15 cellular contexts compared by ENCODE assay signal in genomic region chr22:49616356-49617231, GRCh38.
DNase-seq lines count a peak whose midpoint lies in the region; ATAC-seq, FAIRE-seq and TF ChIP-seq lines count a peak whose summit lies in the region.
"Had no signal": no experiment of that assay in that cellular context is flagged by ENCODE, and none has a peak within 500 bp of the region (broad histone marks: within the 10 kb centered on the region; RNA-seq: fewer than 3 reads in every experiment).

No MANE protein-coding gene starts in this region.

- H3K4me1 ChIP-seq in right lobe of liver (no peaks in the 10 kb centered on the region), HepG2 (ENCODE audit: insufficient read depth, low read length) (no peaks in the 10 kb centered on the region), neuronal stem cell (ENCODE audit: control insufficient read depth in 2 of 2, insufficient read depth in 1 of 2, low read depth in 1 of 2, low read length in 2 of 2) (peaks cover 0 to 2% of the 10 kb centered on the region in 2 donors)
- H3K4me1 ChIP-seq: Peyer's patch, SJSA1 had no signal

- DNase-seq in right lobe of liver (peak in 2 of 3 donors; percentile 35 to 40), HepG2 (ENCODE audit: low spot score) (no peak), T-helper 17 cell (peak in 1 of 3 donors; percentile 4), neuronal stem cell (ENCODE audit: low spot score) (no peak), NCI-H524 treated with DMSO at 0.1 percent for 48 hours (lab: John Stamatoyannopoulos, UW) (no peak), GM19238 (ENCODE audit: insufficient read length, low spot score) (no peak), NCI-H146 (lab: John Stamatoyannopoulos, UW) (no peak)
- DNase-seq: C1 segment of cervical spinal cord, H9, IMR-90, NCI-H1417, NCI-H2029, NCI-H510A had no signal

- H3K27me3 ChIP-seq in right lobe of liver = no peaks in the 10 kb centered on the region
- peaks cover 12 to 67% of the 10 kb centered on the region in 2 experiments for H3K27me3 ChIP-seq in HepG2 (ENCODE audit: control insufficient read depth in 1 of 2, insufficient read depth in 2 of 2, low read length in 2 of 2)
- peaks cover 0 to 36% (median 0%) of the 10 kb centered on the region in 3 experiments for H3K27me3 ChIP-seq in neuronal stem cell (ENCODE audit: control insufficient read depth in 3 of 3, insufficient read depth in 3 of 3, low read depth in 1 of 3, low read length in 3 of 3)
- H3K27me3 ChIP-seq: Peyer's patch, SJSA1 had no signal

- ATAC-seq in right lobe of liver (peak in 1 of 4 donors; percentile 13), HepG2 (no peak; the same call in 2 of the 3 replicates), T-helper 17 cell (no peak)

- H3K27me3 Mint-ChIP-seq in T-helper 17 cell = no peaks in the 10 kb centered on the region

- H3K79me2 ChIP-seq in HepG2 (ENCODE audit: insufficient read depth, low read length) = no peaks in the 10 kb centered on the region

- POLR2A ChIA-PET in HepG2 (lab: Yijun Ruan, JAX) = no interaction called here

- H2BK12ac ChIP-seq in neuronal stem cell (ENCODE audit: low read length) = peak overlapping the region; percentile 73

- no peak for FAIRE-seq in HepG2 (lab: Jason Lieb, UNC)

- no peaks in the 10 kb centered on the region for H3K9me3 ChIP-seq in right lobe of liver
- H3K9me3 ChIP-seq in HepG2 (ENCODE audit: low read length) = peaks cover 6% of the 10 kb centered on the region; the same call in 1 of the 2 replicates
- no peaks in the 10 kb centered on the region for H3K9me3 ChIP-seq in T-helper 17 cell (ENCODE audit: control insufficient read depth, low read length, poor library complexity, severe bottlenecking)
- H3K9me3 ChIP-seq in neuronal stem cell (replicated peaks in 1 of 2; ENCODE audit: control insufficient read depth in 2 of 2, insufficient read depth in 1 of 2, low read depth in 1 of 2, low read length in 2 of 2) = peaks cover 0 to 11% of the 10 kb centered on the region in 2 donors
- H3K9me3 ChIP-seq: Peyer's patch had no signal

- peaks cover under 1% of the 10 kb centered on the region; the same call in 1 of the 2 replicates for H4K20me1 ChIP-seq in HepG2 (ENCODE audit: insufficient read depth, low read length)

- intact Hi-C loops in right lobe of liver (cut with DNase I) = no loop called here
- intact Hi-C loops in HepG2 (cut with micrococcal nuclease; ENCODE audit: unreplicated experiment) = no loop called here

- CTCF ChIA-PET in HepG2 (lab: Yijun Ruan, JAX; ENCODE audit: low intra/inter-chr PET ratio, low total read pairs) = no interaction called here

- no peak overlapping the region for H3K4me2 ChIP-seq in HepG2 (ENCODE audit: low read depth, low read length)
- H3K4me2 ChIP-seq in neuronal stem cell (ENCODE audit: insufficient read depth, low read length, poor library complexity, severe bottlenecking) = peak overlapping the region; percentile 11

- H2BK120ac ChIP-seq in neuronal stem cell (ENCODE audit: low read depth, low read length) = no peak overlapping the region

- no peak overlapping the region for H3K9ac ChIP-seq in HepG2 (ENCODE audit: insufficient read depth, low read depth, low read length)
- peak overlapping the region; percentile 53 for H3K9ac ChIP-seq in neuronal stem cell (ENCODE audit: low read depth, low read length, poor library complexity)

- no TSS peak for BruUV-seq in HepG2 (replicated peaks; lab: Mats Ljungman, UMichigan)

- H3K36me3 ChIP-seq in right lobe of liver (no peaks in the 10 kb centered on the region), HepG2 (replicated peaks in 1 of 2; ENCODE audit: control insufficient read depth in 1 of 2, insufficient read depth in 2 of 2, low read length in 2 of 2) (no peaks in the 10 kb centered on the region), neuronal stem cell (replicated peaks in 1 of 2; ENCODE audit: control insufficient read depth in 2 of 2, insufficient read depth in 2 of 2, low read length in 2 of 2) (no peaks in the 10 kb centered on the region)
- H3K36me3 ChIP-seq: Peyer's patch, SJSA1 had no signal

- peak overlapping the region; percentile 71 for H3K18ac ChIP-seq in neuronal stem cell (ENCODE audit: low read length)

- H3K36me3 Mint-ChIP-seq in T-helper 17 cell (ENCODE audit: low read depth) = no peaks in the 10 kb centered on the region

- no peak overlapping the region for H3K27ac Mint-ChIP-seq in T-helper 17 cell
- H3K27ac Mint-ChIP-seq: H9 had no signal

- H3K27ac ChIP-seq in right lobe of liver (no peak overlapping the region), HepG2 (ENCODE audit: extremely low read length, insufficient read depth, low read length) (no peak overlapping the region), neuronal stem cell (replicated peaks; ENCODE audit: low read length) (no peak overlapping the region)
- H3K27ac ChIP-seq: Peyer's patch, SJSA1 had no signal

- TF ChIP-seq RAD21 in HepG2 (CRISPR knock-in tag; IDR thresholded peaks at IDR 0.05) = no peak

- H2BK15ac ChIP-seq in neuronal stem cell (ENCODE audit: low read length) = no peak overlapping the region

- H3K14ac ChIP-seq in neuronal stem cell (ENCODE audit: low read length) = peak overlapping the region; percentile 56

- H2AFZ ChIP-seq in HepG2 (ENCODE audit: low read length) (no peak overlapping the region), neuronal stem cell (ENCODE audit: low read length) (no peak overlapping the region)

- H3K23ac ChIP-seq in neuronal stem cell (ENCODE audit: low read depth, low read length, poor library complexity) = no peak overlapping the region

- peak overlapping the region; percentile 40 for H2AK5ac ChIP-seq in neuronal stem cell (ENCODE audit: low read depth, low read length)

- TF ChIP-seq EP300 in HepG2 (IDR thresholded peaks at IDR 0.05; ENCODE audit: low read depth in 2 of 2, low read length in 2 of 2) (no peak), HepG2 (CRISPR knock-in tag; IDR thresholded peaks at IDR 0.05; ENCODE audit: borderline replicate concordance) (no peak)

- TF ChIP-seq CTCF in right lobe of liver (IDR thresholded peaks at IDR 0.05) = no peak
- no peak for TF ChIP-seq CTCF in HepG2 (CRISPR knock-in tag; IDR thresholded peaks at IDR 0.05)

- H4K8ac ChIP-seq in neuronal stem cell (ENCODE audit: low read depth, low read length) = no peak overlapping the region

- no peak overlapping the region for H2BK5ac ChIP-seq in neuronal stem cell (ENCODE audit: low read length)

- H3K79me1 ChIP-seq in neuronal stem cell (ENCODE audit: low read depth, low read length) = no peaks in the 10 kb centered on the region

- in situ Hi-C loops in HepG2 (cut with HindIII; ENCODE audit: extremely low pct_ligation_motif_present, low pct_unique_long_range_greater_than_20kb) = no loop called here

- TF ChIP-seq POLR2A in right lobe of liver (IDR thresholded peaks at IDR 0.05) = no peak
- no peak for TF ChIP-seq POLR2A in HepG2 (IDR thresholded peaks at IDR 0.05; ENCODE audit: insufficient read depth in 1 of 2, low read depth in 2 of 2, low read length in 2 of 2)

- peaks cover 11% of the 10 kb centered on the region for H3K4me1 Mint-ChIP-seq in T-helper 17 cell
- H3K4me1 Mint-ChIP-seq: H9 had no signal

- WGBS in right lobe of liver (ENCODE audit: insufficient coverage, low coverage, low lambda C conversion rate, missing lambda C conversion rate) = 59% methylated on average over 6 of the region's 37 CpGs
- 29% methylated on average over 27 of the region's 37 CpGs for WGBS in HepG2 (ENCODE audit: low lambda C conversion rate)
- WGBS in neuronal stem cell (ENCODE audit: extremely low coverage in 2 of 2, insufficient read length in 2 of 2, insufficient replicate concordance in 1 of 2), 2 donors = no CpG with 5 or more reads among the region's 37 CpGs

- H3K4me3 ChIP-seq in right lobe of liver = no peak overlapping the region
- H3K4me3 ChIP-seq in HepG2 (replicated peaks in 1 of 3; ENCODE audit: insufficient read depth in 1 of 3, low read depth in 2 of 3, low read length in 3 of 3) = no peak overlapping the region
- H3K4me3 ChIP-seq in neuronal stem cell (ENCODE audit: low read length in 2 of 2) = no peak overlapping the region
- H3K4me3 ChIP-seq: Peyer's patch, SJSA1 had no signal

- H3K4me3 Mint-ChIP-seq in T-helper 17 cell = peak overlapping the region; percentile 36
- H3K4me3 Mint-ChIP-seq: H9 had no signal

- no peak overlapping the region for H4K91ac ChIP-seq in neuronal stem cell (ENCODE audit: low read depth, low read length, poor library complexity)

- no peak overlapping the region for H3K4ac ChIP-seq in neuronal stem cell (ENCODE audit: low read length)

TF ChIP-seq in HepG2, 621 proteins besides CTCF, POLR2A, EP300 and RAD21:
- TF ChIP-seq TBX2 (CRISPR knock-in tag; IDR thresholded peaks at IDR 0.05; ENCODE audit: borderline replicate concordance) = no peak
- no peak for TF ChIP-seq FOXJ3 (CRISPR knock-in tag; IDR thresholded peaks at IDR 0.05; ENCODE audit: borderline replicate concordance)
- no peak for TF ChIP-seq MYPOP (CRISPR knock-in tag; IDR thresholded peaks at IDR 0.05)
- TF ChIP-seq ZNF629 (CRISPR knock-in tag; conservative IDR thresholded peaks at IDR 0.05) = no peak
- no peak for TF ChIP-seq ZNF615 (CRISPR knock-in tag; IDR thresholded peaks at IDR 0.05; ENCODE audit: borderline replicate concordance)
- TF ChIP-seq NR2F1 (CRISPR knock-in tag; IDR thresholded peaks at IDR 0.05) = no peak
- TF ChIP-seq SSRP1 (CRISPR knock-in tag; IDR thresholded peaks at IDR 0.05) = no peak
- TF ChIP-seq ZNF343 (CRISPR knock-in tag; IDR thresholded peaks at IDR 0.05) = no peak

Comparison
In these comparisons a context has a peak if more than half of its experiments do, and no peak if none do; other contexts are left out.
1. DNase-seq: peak in right lobe of liver (2 of 3); none in HepG2 (single experiment), neuronal stem cell (single experiment), NCI-H524 treated with DMSO at 0.1 percent for 48 hours (single experiment), GM19238 (single experiment) and NCI-H146 (single experiment).